Comparison of ENCODE assay signal across 1 cellular context in the genomic region with DNA sequence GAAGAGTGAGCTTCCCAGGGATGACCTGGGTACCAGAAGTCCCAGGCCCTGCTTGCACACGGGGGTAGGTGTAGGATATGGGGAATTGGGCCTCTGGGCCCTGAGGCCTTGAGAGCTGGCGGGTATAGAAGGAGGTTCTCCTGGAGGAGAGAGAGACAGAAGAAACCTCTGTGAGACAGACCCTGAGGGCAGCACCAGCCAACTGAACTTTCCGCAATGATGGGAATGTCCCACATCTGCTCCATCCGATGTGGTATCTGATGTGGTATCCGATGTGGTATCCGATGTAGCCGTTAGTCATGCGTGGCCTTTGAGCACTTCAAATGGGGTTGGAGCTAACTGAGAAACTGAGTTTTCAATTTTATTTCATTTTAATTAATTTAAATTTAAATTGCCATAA.
TF ChIP-seq lines count a peak whose summit lies in the region.

No MANE protein-coding gene starts in this region.

TF ChIP-seq in HepG2, 621 proteins besides CTCF, POLR2A, EP300 and RAD21 (continued from another document):
- TF ChIP-seq, protein P1, sequence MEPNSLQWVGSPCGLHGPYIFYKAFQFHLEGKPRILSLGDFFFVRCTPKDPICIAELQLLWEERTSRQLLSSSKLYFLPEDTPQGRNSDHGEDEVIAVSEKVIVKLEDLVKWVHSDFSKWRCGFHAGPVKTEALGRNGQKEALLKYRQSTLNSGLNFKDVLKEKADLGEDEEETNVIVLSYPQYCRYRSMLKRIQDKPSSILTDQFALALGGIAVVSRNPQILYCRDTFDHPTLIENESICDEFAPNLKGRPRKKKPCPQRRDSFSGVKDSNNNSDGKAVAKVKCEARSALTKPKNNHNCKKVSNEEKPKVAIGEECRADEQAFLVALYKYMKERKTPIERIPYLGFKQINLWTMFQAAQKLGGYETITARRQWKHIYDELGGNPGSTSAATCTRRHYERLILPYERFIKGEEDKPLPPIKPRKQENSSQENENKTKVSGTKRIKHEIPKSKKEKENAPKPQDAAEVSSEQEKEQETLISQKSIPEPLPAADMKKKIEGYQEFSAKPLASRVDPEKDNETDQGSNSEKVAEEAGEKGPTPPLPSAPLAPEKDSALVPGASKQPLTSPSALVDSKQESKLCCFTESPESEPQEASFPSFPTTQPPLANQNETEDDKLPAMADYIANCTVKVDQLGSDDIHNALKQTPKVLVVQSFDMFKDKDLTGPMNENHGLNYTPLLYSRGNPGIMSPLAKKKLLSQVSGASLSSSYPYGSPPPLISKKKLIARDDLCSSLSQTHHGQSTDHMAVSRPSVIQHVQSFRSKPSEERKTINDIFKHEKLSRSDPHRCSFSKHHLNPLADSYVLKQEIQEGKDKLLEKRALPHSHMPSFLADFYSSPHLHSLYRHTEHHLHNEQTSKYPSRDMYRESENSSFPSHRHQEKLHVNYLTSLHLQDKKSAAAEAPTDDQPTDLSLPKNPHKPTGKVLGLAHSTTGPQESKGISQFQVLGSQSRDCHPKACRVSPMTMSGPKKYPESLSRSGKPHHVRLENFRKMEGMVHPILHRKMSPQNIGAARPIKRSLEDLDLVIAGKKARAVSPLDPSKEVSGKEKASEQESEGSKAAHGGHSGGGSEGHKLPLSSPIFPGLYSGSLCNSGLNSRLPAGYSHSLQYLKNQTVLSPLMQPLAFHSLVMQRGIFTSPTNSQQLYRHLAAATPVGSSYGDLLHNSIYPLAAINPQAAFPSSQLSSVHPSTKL (CRISPR knock-in tag; IDR thresholded peaks at IDR 0.05), result no peak
- TF ChIP-seq STAT5B (CRISPR knock-in tag; IDR thresholded peaks at IDR 0.05) (no peak), TCF7 (IDR thresholded peaks at IDR 0.05; ENCODE audit: low read depth) (no peak), ZBTB20 (CRISPR knock-in tag; IDR thresholded peaks at IDR 0.05; ENCODE audit: borderline replicate concordance, low read depth) (no peak), NCOA1 (CRISPR knock-in tag; IDR thresholded peaks at IDR 0.05) (no peak)
